Comparison of ENCODE assay signal across 13 cellular contexts in genomic region chr18:70338890-70339289, GRCh38. TPM values are rescaled to one million over a fixed set of nuclear protein-coding genes. Genes with fewer than 3 reads are reported as not detected.
DNase-seq lines count a peak whose midpoint lies in the region; ATAC-seq, FAIRE-seq and TF ChIP-seq lines count a peak whose summit lies in the region.
"Had no signal": no experiment of that assay in that cellular context is flagged by ENCODE, and none has a peak within 500 bp of the region (broad histone marks: within the 10 kb centered on the region; RNA-seq: fewer than 3 reads in every experiment).

No MANE protein-coding gene starts in this region.

- peak overlapping the region; percentile 16 for H3K14ac ChIP-seq in trophoblast cell (ENCODE audit: low read length)

- H4K8ac ChIP-seq in trophoblast cell (ENCODE audit: low read depth, low read length): peak overlapping the region; percentile 35

- no peaks in the 10 kb centered on the region for H3K36me3 ChIP-seq in GM23338 (ENCODE audit: insufficient read depth)
- H3K36me3 ChIP-seq in astrocyte (ENCODE audit: insufficient read depth, low read length): peaks cover 10% of the 10 kb centered on the region
- H3K36me3 ChIP-seq in trophoblast cell (ENCODE audit: control insufficient read depth in 1 of 2, insufficient read depth in 2 of 2, low read length in 2 of 2): peaks cover 0 to 7% of the 10 kb centered on the region in 2 experiments
- H3K36me3 ChIP-seq in naive thymus-derived CD4-positive, alpha-beta T cell (ENCODE audit: control insufficient read depth in 2 of 3, insufficient read depth in 3 of 3, low read length in 3 of 3): no peaks in the 10 kb centered on the region
- H3K36me3 ChIP-seq in stomach: peaks cover 0 to 20% (median 12%) of the 10 kb centered on the region in 4 donors

- peak overlapping the region; percentile 81 for H4K91ac ChIP-seq in trophoblast cell (ENCODE audit: low read depth, low read length)

- no peak overlapping the region for H3K27ac ChIP-seq in GM23338 (ENCODE audit: low read depth)
- no peak overlapping the region for H3K27ac ChIP-seq in astrocyte (ENCODE audit: low read depth, low read length)
- H3K27ac ChIP-seq in trophoblast cell (ENCODE audit: low read depth, low read length): peak overlapping the region; percentile 6
- H3K27ac ChIP-seq in naive thymus-derived CD4-positive, alpha-beta T cell (ENCODE audit: low read depth, low read length): no peak overlapping the region
- H3K27ac ChIP-seq in stomach: no peak overlapping the region
- H3K27ac ChIP-seq: BLaER1 treated with 17β-estradiol and CSF1 and Interleukin-3, amounts not matched to agents 10 nM and 100 nM had no signal

- no peak for TF ChIP-seq POLR2A in stomach (IDR thresholded peaks at IDR 0.05)

- H3K36me3 Mint-ChIP-seq in GM23338 (ENCODE audit: low read depth) (peaks cover 19% of the 10 kb centered on the region), astrocyte (ENCODE audit: low read depth, unreplicated experiment) (peaks cover 11% of the 10 kb centered on the region)
- no peaks in the 10 kb centered on the region for H3K36me3 Mint-ChIP-seq in stimulated activated memory B cell treated with anti-CD40 and anti-IgM and Interleukin-4, amounts not matched to agents 10 μg/mL and 1 μg/mL and 100 μg/mL, for 72 hours
- H3K36me3 Mint-ChIP-seq in naive thymus-derived CD4-positive, alpha-beta T cell: no peaks in the 10 kb centered on the region
- H3K36me3 Mint-ChIP-seq: CD4-positive, CD25-positive, alpha-beta regulatory T cell; IgD-negative memory B cell had no signal

- H3K27me3 Mint-ChIP-seq in GM23338 (ENCODE audit: insufficient read depth, low read depth, poor library complexity): peaks cover 5% of the 10 kb centered on the region
- no peaks in the 10 kb centered on the region for H3K27me3 Mint-ChIP-seq in astrocyte (ENCODE audit: low read depth, unreplicated experiment)
- H3K27me3 Mint-ChIP-seq in stimulated activated memory B cell treated with anti-CD40 and anti-IgM and Interleukin-4, amounts not matched to agents 10 μg/mL and 1 μg/mL and 100 μg/mL, for 72 hours: no peaks in the 10 kb centered on the region
- H3K27me3 Mint-ChIP-seq in naive thymus-derived CD4-positive, alpha-beta T cell: no peaks in the 10 kb centered on the region
- H3K27me3 Mint-ChIP-seq: IgD-negative memory B cell had no signal

- H3K9me3 ChIP-seq in astrocyte (ENCODE audit: insufficient read depth, low read depth, low read length): peaks cover 5% of the 10 kb centered on the region
- H3K9me3 ChIP-seq in trophoblast cell (ENCODE audit: insufficient read depth, low read depth, low read length): peaks cover 2% of the 10 kb centered on the region
- no peaks in the 10 kb centered on the region for H3K9me3 ChIP-seq in naive thymus-derived CD4-positive, alpha-beta T cell (ENCODE audit: control insufficient read depth in 2 of 3, low read length in 3 of 3)
- H3K9me3 ChIP-seq in stomach: peaks cover 0 to 7% (median 2%) of the 10 kb centered on the region in 4 donors

- ATAC-seq in GM23338: no peak
- ATAC-seq in stimulated activated memory B cell treated with anti-CD40 and anti-IgM and Interleukin-4, amounts not matched to agents 10 μg/mL and 1 μg/mL and 100 μg/mL, for 72 hours: peak; percentile 34
- no peak for ATAC-seq in naive thymus-derived CD4-positive, alpha-beta T cell

- no peak overlapping the region for H3K18ac ChIP-seq in trophoblast cell (ENCODE audit: low read length)

- H3K4me3 ChIP-seq in GM23338 (no peak overlapping the region), astrocyte (ENCODE audit: insufficient read depth, low read depth, low read length) (no peak overlapping the region), trophoblast cell (ENCODE audit: low read depth, low read length) (no peak overlapping the region), stomach (no peak overlapping the region)
- H3K4me3 ChIP-seq in naive thymus-derived CD4-positive, alpha-beta T cell (ENCODE audit: low read length): no peak overlapping the region
- H3K4me3 ChIP-seq: BLaER1 treated with 17β-estradiol and CSF1 and Interleukin-3, amounts not matched to agents 10 nM and 100 nM had no signal

- H3K9me2 ChIP-seq in GM23338 (ENCODE audit: insufficient read depth): 0 out of 2 replicates have a peak, but pooled peaks cover 4% of the 10 kb centered on the region

- POLR2A ChIA-PET in naive thymus-derived CD4-positive, alpha-beta T cell (lab: Charles Lee): no interaction called here

- no peak for DNase-seq in GM23338 (ENCODE audit: low spot score)
- no peak for DNase-seq in astrocyte (ENCODE audit: low read depth)
- DNase-seq in trophoblast cell: no peak
- no peak for DNase-seq in naive thymus-derived CD4-positive, alpha-beta T cell
- DNase-seq in stomach: no peak
- DNase-seq in cerebellum (ENCODE audit: low spot score): no peak
- DNase-seq: ACHN; CD4-positive, CD25-positive, alpha-beta regulatory T cell; DMS 273 treated with DMSO at 0.1 percent for 48 hours had no signal

- H4K12ac ChIP-seq in trophoblast cell (ENCODE audit: low read depth, low read length): no peak overlapping the region

- no peak overlapping the region for H3K23ac ChIP-seq in trophoblast cell (ENCODE audit: low read length)

- intact Hi-C loops in naive thymus-derived CD4-positive, alpha-beta T cell (cut with micrococcal nuclease): no loop called here
- intact Hi-C loops in stomach (cut with DNase I; ENCODE audit: low total_unique reads): no loop called here

- CTCF ChIA-PET in naive thymus-derived CD4-positive, alpha-beta T cell (lab: Charles Lee): no interaction called here

- TF ChIP-seq CTCF in GM23338 (conservative IDR thresholded peaks at IDR 0.05; ENCODE audit: low read depth in 2 of 2) (no peak), astrocyte (IDR thresholded peaks at IDR 0.05; ENCODE audit: insufficient read depth, low read depth, low read length) (no peak), stomach (IDR thresholded peaks at IDR 0.05) (no peak)

- H4K20me1 ChIP-seq in GM23338 (replicated peaks; ENCODE audit: insufficient read depth) (no peaks in the 10 kb centered on the region), astrocyte (ENCODE audit: insufficient read depth, low read length) (no peaks in the 10 kb centered on the region)
- H4K20me1 ChIP-seq: BLaER1 treated with 17β-estradiol and CSF1 and Interleukin-3, amounts not matched to agents 10 nM and 100 nM had no signal

- peaks cover 21% of the 10 kb centered on the region for H3K79me1 ChIP-seq in trophoblast cell (ENCODE audit: low read length)

- H3K27me3 ChIP-seq in GM23338 (ENCODE audit: insufficient read depth) (no peaks in the 10 kb centered on the region), astrocyte (ENCODE audit: insufficient read depth, low read length) (no peaks in the 10 kb centered on the region), trophoblast cell (ENCODE audit: insufficient read depth, low read length) (no peaks in the 10 kb centered on the region), stomach (no peaks in the 10 kb centered on the region)
- no peaks in the 10 kb centered on the region for H3K27me3 ChIP-seq in naive thymus-derived CD4-positive, alpha-beta T cell (ENCODE audit: control insufficient read depth in 2 of 2, insufficient read depth in 2 of 2, low read length in 2 of 2)
- H3K27me3 ChIP-seq: BLaER1 treated with 17β-estradiol and CSF1 and Interleukin-3, amounts not matched to agents 10 nM and 100 nM had no signal

- H3K4me2 ChIP-seq in GM23338 (no peak overlapping the region), astrocyte (ENCODE audit: low read length) (no peak overlapping the region), trophoblast cell (ENCODE audit: low read length) (no peak overlapping the region)
- H3K4me2 ChIP-seq: BLaER1 treated with 17β-estradiol and CSF1 and Interleukin-3, amounts not matched to agents 10 nM and 100 nM had no signal

- peak overlapping the region; percentile 82 for H2BK5ac ChIP-seq in trophoblast cell (ENCODE audit: low read depth, low read length, poor library complexity)

- no peaks in the 10 kb centered on the region for H3F3A ChIP-seq in GM23338 (replicated peaks; ENCODE audit: low read depth)

- H2BK120ac ChIP-seq in trophoblast cell (ENCODE audit: insufficient read depth, low read length, poor library complexity): peak overlapping the region; percentile 69

- H3K27ac Mint-ChIP-seq in GM23338 (no peak overlapping the region), astrocyte (ENCODE audit: unreplicated experiment) (peak overlapping the region; percentile 27)
- no peak overlapping the region for H3K27ac Mint-ChIP-seq in stimulated activated memory B cell treated with anti-CD40 and anti-IgM and Interleukin-4, amounts not matched to agents 10 μg/mL and 1 μg/mL and 100 μg/mL, for 72 hours
- H3K27ac Mint-ChIP-seq in naive thymus-derived CD4-positive, alpha-beta T cell: no peak overlapping the region
- H3K27ac Mint-ChIP-seq: CD4-positive, CD25-positive, alpha-beta regulatory T cell; IgD-negative memory B cell had no signal

- H2AFZ ChIP-seq in GM23338 (no peak overlapping the region), astrocyte (ENCODE audit: low read depth, low read length) (no peak overlapping the region), trophoblast cell (ENCODE audit: insufficient read depth, low read length, poor library complexity) (no peak overlapping the region)

- H3K4me1 Mint-ChIP-seq in GM23338 (peaks cover 8% of the 10 kb centered on the region; the same call in 2 of the 3 replicates), astrocyte (ENCODE audit: low read depth, unreplicated experiment) (peaks cover 25% of the 10 kb centered on the region)
- H3K4me1 Mint-ChIP-seq in stimulated activated memory B cell treated with anti-CD40 and anti-IgM and Interleukin-4, amounts not matched to agents 10 μg/mL and 1 μg/mL and 100 μg/mL, for 72 hours: no peaks in the 10 kb centered on the region
- H3K4me1 Mint-ChIP-seq in naive thymus-derived CD4-positive, alpha-beta T cell: no peaks in the 10 kb centered on the region
- H3K4me1 Mint-ChIP-seq: CD4-positive, CD25-positive, alpha-beta regulatory T cell; IgD-negative memory B cell had no signal

- H3K9ac ChIP-seq in astrocyte (ENCODE audit: low read length) (no peak overlapping the region), trophoblast cell (ENCODE audit: low read length) (no peak overlapping the region)
- H3K9ac ChIP-seq: BLaER1 treated with 17β-estradiol and CSF1 and Interleukin-3, amounts not matched to agents 10 nM and 100 nM had no signal

- no peak for FAIRE-seq in astrocyte (lab: Jason Lieb, UNC)
- FAIRE-seq: H54 had no signal

- H2BK12ac ChIP-seq in trophoblast cell (ENCODE audit: low read length): peak overlapping the region; percentile 96

- H3K4me1 ChIP-seq in GM23338 (ENCODE audit: insufficient read depth) (0 out of 2 replicates have a peak, but pooled peaks cover 4% of the 10 kb centered on the region), astrocyte (ENCODE audit: insufficient read depth, low read length) (peaks cover 15% of the 10 kb centered on the region), trophoblast cell (ENCODE audit: control insufficient read depth in 1 of 2, insufficient read depth in 2 of 2, low read length in 2 of 2) (peaks cover 9 to 11% of the 10 kb centered on the region in 2 experiments), stomach (peaks cover 0 to 19% (median 3%) of the 10 kb centered on the region in 4 donors)
- no peaks in the 10 kb centered on the region for H3K4me1 ChIP-seq in naive thymus-derived CD4-positive, alpha-beta T cell (ENCODE audit: control insufficient read depth in 2 of 2, insufficient read depth in 2 of 2, low read length in 2 of 2)

- H2AK5ac ChIP-seq in trophoblast cell (ENCODE audit: low read length): peak overlapping the region; percentile 26

- no peaks in the 10 kb centered on the region for H3K79me2 ChIP-seq in GM23338 (replicated peaks; ENCODE audit: insufficient read depth)
- no peaks in the 10 kb centered on the region for H3K79me2 ChIP-seq in astrocyte (ENCODE audit: insufficient read depth, low read length)
- H3K79me2 ChIP-seq in trophoblast cell (ENCODE audit: control insufficient read depth, insufficient read depth, low read length, poor library complexity): peaks cover 3% of the 10 kb centered on the region

- H3K9me3 Mint-ChIP-seq in GM23338 (peaks cover 12% of the 10 kb centered on the region; the same call in 2 of the 3 replicates), astrocyte (ENCODE audit: unreplicated experiment) (no peaks in the 10 kb centered on the region)
- H3K9me3 Mint-ChIP-seq in stimulated activated memory B cell treated with anti-CD40 and anti-IgM and Interleukin-4, amounts not matched to agents 10 μg/mL and 1 μg/mL and 100 μg/mL, for 72 hours: peaks cover 2% of the 10 kb centered on the region
- peaks cover 0 to 12% (median 2%) of the 10 kb centered on the region in 11 donors for H3K9me3 Mint-ChIP-seq in naive thymus-derived CD4-positive, alpha-beta T cell

- H3K4me3 Mint-ChIP-seq in GM23338 (no peak overlapping the region), astrocyte (ENCODE audit: unreplicated experiment) (no peak overlapping the region)
- H3K4me3 Mint-ChIP-seq in stimulated activated memory B cell treated with anti-CD40 and anti-IgM and Interleukin-4, amounts not matched to agents 10 μg/mL and 1 μg/mL and 100 μg/mL, for 72 hours: no peak overlapping the region
- no peak overlapping the region for H3K4me3 Mint-ChIP-seq in naive thymus-derived CD4-positive, alpha-beta T cell
- H3K4me3 Mint-ChIP-seq: CD4-positive, CD25-positive, alpha-beta regulatory T cell; IgD-negative memory B cell had no signal

- TF ChIP-seq EP300 in stomach (IDR thresholded peaks at IDR 0.05): no peak

- no peak overlapping the region for H3K4ac ChIP-seq in trophoblast cell (ENCODE audit: low read depth, low read length)

RNA-seq across cellular contexts. Expression of gene SOCS6, which starts 50.0 kb away (rescaled TPM):
- total RNA-seq in GM23338 (2014; rRNA removed; shearing (Covaris generic)): 12.4 and 13.3 TPM in 2 replicates
- polyA plus RNA-seq in GM23338 (2016; fragmentation: Nextera tagmentation; extraction: Ambion mirVana): 4.4 and 4.6 TPM in 2 replicates
- total RNA-seq in astrocyte: 20.5 and 24.1 TPM in 2 replicates
- 49.6 and 49.7 TPM in 2 replicates for polyA plus RNA-seq in trophoblast cell (2013)
- 1 to 10 TPM; 1.8 to 4.6 (median 4.2) TPM for total RNA-seq in naive thymus-derived CD4-positive, alpha-beta T cell
- polyA plus RNA-seq in naive thymus-derived CD4-positive, alpha-beta T cell: 1 to 10 TPM in 1 of 2 donors, under 1 TPM in 1; 0.52 to 1.4 TPM
- total RNA-seq in stomach: 10 to 100 TPM in 4 of 5 donors, 1 to 10 TPM in 1; 7.5 to 56.7 (median 20.3) TPM
- 10 to 100 TPM in 1 of 3 donors, 1 to 10 TPM in 2; 4.4 to 11.8 (median 4.5) TPM for polyA plus RNA-seq in stomach
- total RNA-seq in cerebellum: 34.0 TPM
